ENCODE assay signal across 8 cellular contexts in genomic region chr7:2237109-2237602, GRCh38. TPM values are rescaled to one million over a fixed set of nuclear protein-coding genes. Genes with fewer than 3 reads are reported as not detected.
DNase-seq lines count a peak whose midpoint lies in the region; ATAC-seq and TF ChIP-seq lines count a peak whose summit lies in the region.

No MANE protein-coding gene starts in this region.

- H3K18ac ChIP-seq in mesendoderm (ENCODE audit: low read length), result no peak overlapping the region

- no CpG with 5 or more reads among the region's 12 CpGs for WGBS in mesendoderm (ENCODE audit: extremely low coverage, insufficient coverage, low lambda C conversion rate)

- no peak for TF ChIP-seq CTCF in CD4-positive, alpha-beta T cell (IDR thresholded peaks at IDR 0.05)
- TF ChIP-seq CTCF in A673 (conservative IDR thresholded peaks at IDR 0.05; ENCODE audit: low read depth, low read length), result no peak

- no peak overlapping the region for H3K56ac ChIP-seq in mesendoderm (ENCODE audit: low read length)

- no peak overlapping the region for H3K4me2 ChIP-seq in mesendoderm (ENCODE audit: low read length)

- H3K36me3 ChIP-seq in mesendoderm (ENCODE audit: control insufficient read depth, insufficient read depth, low read length), result peaks cover 13% of the 10 kb centered on the region
- peaks cover 57% of the 10 kb centered on the region for H3K36me3 ChIP-seq in A673 (ENCODE audit: insufficient read depth, low read length, poor library complexity, severe bottlenecking)

- ATAC-seq in CD4-positive, alpha-beta T cell (ENCODE audit: poor library complexity), result no peak
- ATAC-seq in GM19351 (IDR thresholded peaks at IDR 0.05; ENCODE audit: unreplicated experiment) (peak; percentile 74), HG03439 (IDR thresholded peaks at IDR 0.05; ENCODE audit: unreplicated experiment) (peak; percentile 56)

- no peaks in the 10 kb centered on the region for H3K9me3 ChIP-seq in CD4-positive, alpha-beta T cell (ENCODE audit: control insufficient read depth, low read length)
- H3K9me3 ChIP-seq in A673 (ENCODE audit: low read depth, low read length, poor library complexity, severe bottlenecking), result no peaks in the 10 kb centered on the region

- no peaks in the 10 kb centered on the region for H3K27me3 Mint-ChIP-seq in CD4-positive, alpha-beta T cell
- H3K27me3 Mint-ChIP-seq in activated naive CD8-positive, alpha-beta T cell treated with anti-CD3 and anti-CD28 coated beads for 36 hours, result no peaks in the 10 kb centered on the region

- intact Hi-C loops in CD4-positive, alpha-beta T cell (cut with DNase I, micrococcal nuclease), result no loop called here
- intact Hi-C loops in A673 (cut with micrococcal nuclease; ENCODE audit: unreplicated experiment), result no loop called here

- H2BK120ac ChIP-seq in mesendoderm (ENCODE audit: low read depth, low read length), result no peak overlapping the region

- H3K4me1 ChIP-seq in mesendoderm (ENCODE audit: control insufficient read depth, low read depth, low read length) (no peaks in the 10 kb centered on the region), A673 (ENCODE audit: insufficient read depth, low read length, poor library complexity, severe bottlenecking) (peaks cover 12% of the 10 kb centered on the region)

- POLR2A ChIA-PET in CD4-positive, alpha-beta T cell (lab: Charles Lee), result no interaction called here
- POLR2A ChIA-PET in A673 (lab: Charles Lee; ENCODE audit: low non-redundant PET), result no interaction called here

- no peak overlapping the region for H4K8ac ChIP-seq in mesendoderm (ENCODE audit: low read depth, low read length)

- CTCF ChIA-PET in CD4-positive, alpha-beta T cell (lab: Charles Lee), result no interaction called here
- CTCF ChIA-PET in A673 (lab: Charles Lee), result no interaction called here

- peak overlapping the region; percentile 9 for H3K27ac Mint-ChIP-seq in CD4-positive, alpha-beta T cell
- peak overlapping the region; percentile 60 for H3K27ac Mint-ChIP-seq in activated naive CD8-positive, alpha-beta T cell treated with anti-CD3 and anti-CD28 coated beads for 36 hours

- no TSS peak for BruUV-seq in A673 (replicated peaks; lab: Mats Ljungman, UMichigan)

- no peaks in the 10 kb centered on the region for H3K9me3 Mint-ChIP-seq in CD4-positive, alpha-beta T cell
- no peaks in the 10 kb centered on the region for H3K9me3 Mint-ChIP-seq in activated naive CD8-positive, alpha-beta T cell treated with anti-CD3 and anti-CD28 coated beads for 36 hours

- no peak overlapping the region for H3K9ac ChIP-seq in mesendoderm (ENCODE audit: low read length)

- H3K23ac ChIP-seq in mesendoderm (ENCODE audit: low read length), result no peak overlapping the region

- no peak overlapping the region for H2BK5ac ChIP-seq in mesendoderm (ENCODE audit: low read length)

- peak overlapping the region; percentile 48 for H3K4me3 Mint-ChIP-seq in CD4-positive, alpha-beta T cell
- H3K4me3 Mint-ChIP-seq in activated naive CD8-positive, alpha-beta T cell treated with anti-CD3 and anti-CD28 coated beads for 36 hours, result no peak overlapping the region

- no peak overlapping the region for H2AK5ac ChIP-seq in mesendoderm (ENCODE audit: low read length)

- no peak for DNase-seq in CD4-positive, alpha-beta T cell
- no peak for DNase-seq in activated naive CD8-positive, alpha-beta T cell treated with anti-CD3 and anti-CD28 coated beads for 36 hours
- DNase-seq in pons (ENCODE audit: low spot score) (peak; percentile 90), mesendoderm (no peak), A673 (ENCODE audit: low spot score) (no peak), DMS53 (lab: John Stamatoyannopoulos, UW) (no peak)

- H4K5ac ChIP-seq in mesendoderm (ENCODE audit: low read length), result no peak overlapping the region

- no peak overlapping the region for H3K4me3 ChIP-seq in mesendoderm (ENCODE audit: low read length)
- no peak overlapping the region for H3K4me3 ChIP-seq in A673 (ENCODE audit: low read depth, low read length, poor library complexity, severe bottlenecking)

- no peak overlapping the region for H3K4ac ChIP-seq in mesendoderm (ENCODE audit: low read depth, low read length)

- no peak overlapping the region for H3K27ac ChIP-seq in CD4-positive, alpha-beta T cell (ENCODE audit: low read depth, low read length)
- H3K27ac ChIP-seq in mesendoderm (ENCODE audit: low read depth, low read length) (no peak overlapping the region), A673 (ENCODE audit: low read depth, low read length, poor library complexity, severe bottlenecking) (no peak overlapping the region)

- H3K4me1 Mint-ChIP-seq in CD4-positive, alpha-beta T cell (ENCODE audit: low read depth), result peaks cover 23% of the 10 kb centered on the region
- peaks cover 17% of the 10 kb centered on the region for H3K4me1 Mint-ChIP-seq in activated naive CD8-positive, alpha-beta T cell treated with anti-CD3 and anti-CD28 coated beads for 36 hours

- no peaks in the 10 kb centered on the region for H3K27me3 ChIP-seq in CD4-positive, alpha-beta T cell (ENCODE audit: control insufficient read depth, insufficient read depth, low read length)
- no peaks in the 10 kb centered on the region for H3K27me3 ChIP-seq in mesendoderm (ENCODE audit: insufficient read depth, low read length, poor library complexity)
- H3K27me3 ChIP-seq in A673 (replicated peaks; ENCODE audit: insufficient read depth, low read depth, low read length, poor library complexity), result no peaks in the 10 kb centered on the region

- peaks cover 17% of the 10 kb centered on the region for H3K79me2 ChIP-seq in mesendoderm (ENCODE audit: control insufficient read depth, insufficient read depth, low read length)

- H3K36me3 Mint-ChIP-seq in CD4-positive, alpha-beta T cell (ENCODE audit: low read depth), result peaks cover 55% of the 10 kb centered on the region
- H3K36me3 Mint-ChIP-seq in activated naive CD8-positive, alpha-beta T cell treated with anti-CD3 and anti-CD28 coated beads for 36 hours, result peaks cover 35% of the 10 kb centered on the region

- peaks cover 8% of the 10 kb centered on the region for H3K79me1 ChIP-seq in mesendoderm (ENCODE audit: low read length)

- no peak overlapping the region for H2BK15ac ChIP-seq in mesendoderm (replicated peaks; ENCODE audit: low read depth)

RNA-seq across cellular contexts. Expression of gene MAD1L1, which starts 4.4 kb away (rescaled TPM):
- total RNA-seq in CD4-positive, alpha-beta T cell, result 100 to 1,000 TPM; 157 to 160 TPM
- 10 to 100 TPM; 36.5 to 37.8 TPM for total RNA-seq in activated naive CD8-positive, alpha-beta T cell treated with anti-CD3 and anti-CD28 coated beads for 36 hours
- polyA plus RNA-seq in mesendoderm (2013, experiment 1 of 2), result 19.5 TPM
- 20.8 TPM for polyA plus RNA-seq in mesendoderm (2013, experiment 2 of 2)
- 46.7 and 54.3 TPM in 2 replicates for total RNA-seq in A673 (2021)

RNA-seq across cellular contexts. Expression of gene MRM2, which starts 4.8 kb away (rescaled TPM):
- total RNA-seq in CD4-positive, alpha-beta T cell, result 1 to 10 TPM; 3.6 to 3.7 TPM
- total RNA-seq in activated naive CD8-positive, alpha-beta T cell treated with anti-CD3 and anti-CD28 coated beads for 36 hours, result 10 to 100 TPM; 48.4 to 52.9 TPM
- 34.2 TPM for polyA plus RNA-seq in mesendoderm (2013, experiment 1 of 2)
- 35.2 TPM for polyA plus RNA-seq in mesendoderm (2013, experiment 2 of 2)
- 50.4 and 51.3 TPM in 2 replicates for total RNA-seq in A673 (2021)

RNA-seq across cellular contexts. Expression of gene NUDT1, which starts 4.9 kb away (rescaled TPM):
- 10 to 100 TPM; 12.8 to 13.0 TPM for total RNA-seq in CD4-positive, alpha-beta T cell
- 10 to 100 TPM; 93.5 to 97.0 TPM for total RNA-seq in activated naive CD8-positive, alpha-beta T cell treated with anti-CD3 and anti-CD28 coated beads for 36 hours
- polyA plus RNA-seq in mesendoderm (2013, experiment 1 of 2), result 53.8 TPM
- polyA plus RNA-seq in mesendoderm (2013, experiment 2 of 2), result 54.9 TPM
- 115 and 117 TPM in 2 replicates for total RNA-seq in A673 (2021)

Comparison
In these comparisons a context has a peak if more than half of its experiments do, and no peak if none do; other contexts are left out.
1. RNA of gene MRM2, which starts 4.8 kb away (total RNA-seq): 48.4 to 52.9 TPM in activated naive CD8-positive, alpha-beta T cell treated with anti-CD3 and anti-CD28 coated beads for 36 hours and 50.4 to 51.3 TPM in A673; 3.6 to 3.7 TPM in CD4-positive, alpha-beta T cell; every median in the first group is over 10 times any median in the second.